Comparison of ENCODE assay signal across 20 cellular contexts in the genomic region with DNA sequence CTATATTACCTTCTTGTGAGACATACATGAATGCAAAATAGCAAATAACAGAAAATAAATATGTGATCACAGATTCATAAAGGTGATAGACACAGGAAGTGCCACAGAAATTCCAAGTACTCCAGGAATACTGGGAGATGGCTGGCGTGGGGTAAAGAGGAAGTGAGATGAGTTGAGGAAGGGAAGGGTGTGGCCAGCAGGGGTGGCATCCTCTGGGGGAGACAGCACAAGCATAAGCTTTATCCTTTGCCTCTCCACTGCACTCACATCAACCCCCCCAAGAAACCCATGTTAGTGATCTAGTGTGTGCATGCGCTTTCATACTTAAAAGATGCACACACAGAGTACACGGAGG.
DNase-seq lines count a peak whose midpoint lies in the region; ATAC-seq and TF ChIP-seq lines count a peak whose summit lies in the region.
"Had no signal": no experiment of that assay in that cellular context is flagged by ENCODE, and none has a peak within 500 bp of the region (broad histone marks: within the 10 kb centered on the region; RNA-seq: fewer than 3 reads in every experiment).

No MANE protein-coding gene starts in this region.

- TF ChIP-seq EP300 in upper lobe of left lung (IDR thresholded peaks at IDR 0.05) = no peak

- dilution Hi-C loops in mammary epithelial cell (cut with HindIII; ENCODE audit: low sequenced_read_pairs) = no loop called here

- intact Hi-C loops in mammary epithelial cell (cut with micrococcal nuclease) = no loop called here
- intact Hi-C loops in MCF 10A (cut with micrococcal nuclease) = no loop called here
- intact Hi-C loops in body of pancreas (cut with DNase I) = no loop called here
- intact Hi-C loops in activated CD4-positive, alpha-beta T cell treated with anti-CD3 and anti-CD28 coated beads for 36 hours (cut with DNase I, micrococcal nuclease) = no loop called here

- H3K27me3 ChIP-seq in mammary epithelial cell (ENCODE audit: insufficient read depth, low read length) = no peaks in the 10 kb centered on the region
- no peaks in the 10 kb centered on the region for H3K27me3 ChIP-seq in body of pancreas
- H3K27me3 ChIP-seq in upper lobe of left lung = no peaks in the 10 kb centered on the region
- H3K27me3 ChIP-seq: uterus had no signal

- no peak overlapping the region for H3K4me3 Mint-ChIP-seq in MCF 10A (ENCODE audit: unreplicated experiment)
- no peak overlapping the region for H3K4me3 Mint-ChIP-seq in activated CD4-positive, alpha-beta T cell treated with anti-CD3 and anti-CD28 coated beads for 36 hours
- H3K4me3 Mint-ChIP-seq: activated naive CD8-positive, alpha-beta T cell treated with anti-CD3 and anti-CD28 coated beads for 36 hours; stimulated activated naive CD8-positive, alpha-beta T cell treated with anti-CD3 and anti-CD28 coated beads, Interleukin-15, Interleukin-2, amounts not matched to agents 100 ng/mL and 50 ng/mL, for 24 hours had no signal

- H3K9me3 ChIP-seq in mammary epithelial cell (replicated peaks; ENCODE audit: insufficient read depth, low read length) (no peaks in the 10 kb centered on the region), body of pancreas (no peaks in the 10 kb centered on the region), upper lobe of left lung (no peaks in the 10 kb centered on the region)
- H3K9me3 ChIP-seq: prostate gland, uterus had no signal

- WGBS in mammary epithelial cell (ENCODE audit: low coverage, missing lambda C conversion rate) = 83% methylated on average over 2 of the region's 3 CpGs
- 68 to 77% methylated on average over 3 of the region's 3 CpGs for WGBS in body of pancreas, 2 donors
- 59 to 74% methylated on average over 3 of the region's 3 CpGs for WGBS in upper lobe of left lung, 2 donors

- no peaks in the 10 kb centered on the region for H3K36me3 ChIP-seq in mammary epithelial cell (ENCODE audit: insufficient read depth, low read length)
- H3K36me3 ChIP-seq in body of pancreas (replicated peaks in 1 of 2; ENCODE audit: insufficient read depth in 1 of 2, low read depth in 2 of 2) = peaks cover 0 to 2% of the 10 kb centered on the region in 2 donors
- no peaks in the 10 kb centered on the region for H3K36me3 ChIP-seq in upper lobe of left lung
- H3K36me3 ChIP-seq: prostate gland, uterus had no signal

- H3K27ac ChIP-seq in mammary epithelial cell (ENCODE audit: insufficient read depth, low read depth, low read length) = no peak overlapping the region
- H3K27ac ChIP-seq in body of pancreas = peak overlapping the region in 3 of 4 donors; percentile 23 to 73 (median 61)
- peak overlapping the region in 3 of 4 donors; percentile 55 to 70 (median 69) for H3K27ac ChIP-seq in upper lobe of left lung
- H3K27ac ChIP-seq: prostate gland, uterus had no signal

- TF ChIP-seq POLR2A in body of pancreas (IDR thresholded peaks at IDR 0.05) (no peak), upper lobe of left lung (IDR thresholded peaks at IDR 0.05) (no peak)

- CTCF ChIA-PET in mammary epithelial cell (lab: Charles Lee; ENCODE audit: low non-redundant PET) = no interaction called here
- CTCF ChIA-PET in MCF 10A (lab: Yijun Ruan, JAX) = interaction anchor here (0.9 to 1.6 kb wide), 3 partner anchors 105 to 151 kb away, joined by 3 to 6 read pairs (median 4); no protein-coding TSS in a partner anchor
- CTCF ChIA-PET in activated CD4-positive, alpha-beta T cell treated with anti-CD3 and anti-CD28 coated beads for 36 hours (lab: Charles Lee) = interaction anchor here (0.8 kb wide), 1 partner anchor 10 kb away, joined by 3 read pairs; no protein-coding TSS in a partner anchor

- no peak overlapping the region for H3K4me2 ChIP-seq in mammary epithelial cell (ENCODE audit: insufficient read depth, low read depth, low read length)

- peaks cover 4% of the 10 kb centered on the region for H3K4me1 ChIP-seq in mammary epithelial cell (ENCODE audit: insufficient read depth, low read length)
- H3K4me1 ChIP-seq in body of pancreas = peaks cover 22% of the 10 kb centered on the region
- H3K4me1 ChIP-seq in upper lobe of left lung = peaks cover 17 to 31% (median 28%) of the 10 kb centered on the region in 4 donors
- H3K4me1 ChIP-seq: uterus had no signal

- H3K79me2 ChIP-seq in mammary epithelial cell (ENCODE audit: insufficient read depth, low read length) = no peaks in the 10 kb centered on the region

- H3K4me3 ChIP-seq in mammary epithelial cell (replicated peaks in 1 of 3; ENCODE audit: insufficient read depth in 1 of 3, low read depth in 2 of 3, low read length in 3 of 3) = no peak overlapping the region
- H3K4me3 ChIP-seq in body of pancreas = no peak overlapping the region
- H3K4me3 ChIP-seq in upper lobe of left lung = no peak overlapping the region
- H3K4me3 ChIP-seq: prostate gland, uterus had no signal

- H3K9ac ChIP-seq in mammary epithelial cell (ENCODE audit: insufficient read depth, low read length) = no peak overlapping the region

- H3K9me3 Mint-ChIP-seq in MCF 10A (ENCODE audit: unreplicated experiment) = no peaks in the 10 kb centered on the region
- no peaks in the 10 kb centered on the region for H3K9me3 Mint-ChIP-seq in activated CD4-positive, alpha-beta T cell treated with anti-CD3 and anti-CD28 coated beads for 36 hours (ENCODE audit: low read depth)
- H3K9me3 Mint-ChIP-seq: activated naive CD8-positive, alpha-beta T cell treated with anti-CD3 and anti-CD28 coated beads for 36 hours; stimulated activated naive CD8-positive, alpha-beta T cell treated with anti-CD3 and anti-CD28 coated beads, Interleukin-15, Interleukin-2, amounts not matched to agents 100 ng/mL and 50 ng/mL, for 24 hours had no signal

- no peaks in the 10 kb centered on the region for H3K4me1 Mint-ChIP-seq in MCF 10A (ENCODE audit: insufficient read depth, unreplicated experiment)
- H3K4me1 Mint-ChIP-seq in activated CD4-positive, alpha-beta T cell treated with anti-CD3 and anti-CD28 coated beads for 36 hours = no peaks in the 10 kb centered on the region
- H3K4me1 Mint-ChIP-seq: activated naive CD8-positive, alpha-beta T cell treated with anti-CD3 and anti-CD28 coated beads for 36 hours had no signal

- no peaks in the 10 kb centered on the region for H4K20me1 ChIP-seq in mammary epithelial cell (ENCODE audit: insufficient read depth, low read length)

- no peaks in the 10 kb centered on the region for H3K27me3 Mint-ChIP-seq in MCF 10A (ENCODE audit: insufficient read depth, unreplicated experiment)
- H3K27me3 Mint-ChIP-seq in activated CD4-positive, alpha-beta T cell treated with anti-CD3 and anti-CD28 coated beads for 36 hours = peaks cover 2% of the 10 kb centered on the region
- H3K27me3 Mint-ChIP-seq: activated naive CD8-positive, alpha-beta T cell treated with anti-CD3 and anti-CD28 coated beads for 36 hours; stimulated activated naive CD8-positive, alpha-beta T cell treated with anti-CD3 and anti-CD28 coated beads, Interleukin-15, Interleukin-2, amounts not matched to agents 100 ng/mL and 50 ng/mL, for 24 hours had no signal

- TF ChIP-seq CTCF in mammary epithelial cell (conservative IDR thresholded peaks at IDR 0.05 in 1 of 2, IDR thresholded peaks at IDR 0.05 in 1 of 2; ENCODE audit: extremely low read depth in 1 of 2, insufficient read depth in 1 of 2, low read depth in 1 of 2, low read length in 2 of 2) = no peak
- TF ChIP-seq CTCF in MCF 10A (IDR thresholded peaks at IDR 0.05; ENCODE audit: unreplicated experiment) = no peak
- no peak for TF ChIP-seq CTCF in body of pancreas (IDR thresholded peaks at IDR 0.05)
- no peak for TF ChIP-seq CTCF in upper lobe of left lung (IDR thresholded peaks at IDR 0.05)

- ATAC-seq in HG03460 (IDR thresholded peaks at IDR 0.05; ENCODE audit: unreplicated experiment) (peak; percentile 54), body of pancreas (no peak), upper lobe of left lung (ENCODE audit: low FRiP score in 2 of 2) (peak in 1 of 2 donors; percentile 6), GM19324 (IDR thresholded peaks at IDR 0.05; ENCODE audit: low FRiP score, unreplicated experiment) (no peak), HG02885 (IDR thresholded peaks at IDR 0.05; ENCODE audit: poor library complexity, unreplicated experiment) (no peak)
- ATAC-seq in activated CD4-positive, alpha-beta T cell treated with anti-CD3 and anti-CD28 coated beads for 36 hours = no peak
- ATAC-seq: Right ventricle myocardium inferior had no signal

- BruUV-seq in mammary epithelial cell (replicated peaks; lab: Mats Ljungman, UMichigan) (no TSS peak), MCF 10A (replicated peaks; lab: Mats Ljungman, UMichigan) (no TSS peak)

- DNase-seq in mammary epithelial cell = no peak
- DNase-seq in MCF 10A (ENCODE audit: unreplicated experiment) = no peak
- no peak for DNase-seq in body of pancreas
- DNase-seq in upper lobe of left lung = no peak
- DNase-seq in activated CD4-positive, alpha-beta T cell treated with anti-CD3 and anti-CD28 coated beads for 36 hours = no peak
- DNase-seq: activated CD4-positive, alpha-beta T cell treated with anti-CD3 and anti-CD28 coated beads for 4 hours; activated naive CD8-positive, alpha-beta T cell treated with anti-CD3 and anti-CD28 coated beads for 36 hours; effector CD4-positive, alpha-beta T cell; GOT3; hippocampal formation; NCI-H1048; NCI-H2107; T-helper 2 cell; uterus had no signal

- H3K36me3 Mint-ChIP-seq in MCF 10A (ENCODE audit: insufficient read depth, unreplicated experiment) = peaks cover 12% of the 10 kb centered on the region
- no peaks in the 10 kb centered on the region for H3K36me3 Mint-ChIP-seq in activated CD4-positive, alpha-beta T cell treated with anti-CD3 and anti-CD28 coated beads for 36 hours (ENCODE audit: low read depth)
- H3K36me3 Mint-ChIP-seq: activated naive CD8-positive, alpha-beta T cell treated with anti-CD3 and anti-CD28 coated beads for 36 hours had no signal

- POLR2A ChIA-PET in MCF 10A (lab: Yijun Ruan, JAX) = no interaction called here
- POLR2A ChIA-PET in activated CD4-positive, alpha-beta T cell treated with anti-CD3 and anti-CD28 coated beads for 36 hours (lab: Charles Lee) = no interaction called here

- in situ Hi-C loops in mammary epithelial cell (cut with MboI; ENCODE audit: low sequenced_read_pairs in 2 of 2) = loop anchor here in 1 of 2 donors (10.0 kb wide), 1 partner anchor 104 kb away; no protein-coding TSS in a partner anchor

- H2AFZ ChIP-seq in mammary epithelial cell (ENCODE audit: low read depth, low read length) = peak overlapping the region; percentile 15

- H3K27ac Mint-ChIP-seq in MCF 10A (ENCODE audit: low read depth, unreplicated experiment) = no peak overlapping the region
- H3K27ac Mint-ChIP-seq in activated CD4-positive, alpha-beta T cell treated with anti-CD3 and anti-CD28 coated beads for 36 hours = no peak overlapping the region
- H3K27ac Mint-ChIP-seq: activated naive CD8-positive, alpha-beta T cell treated with anti-CD3 and anti-CD28 coated beads for 36 hours; stimulated activated naive CD8-positive, alpha-beta T cell treated with anti-CD3 and anti-CD28 coated beads, Interleukin-15, Interleukin-2, amounts not matched to agents 100 ng/mL and 50 ng/mL, for 24 hours had no signal
